ENCODE assay signal across 15 cellular contexts in the genomic region with DNA sequence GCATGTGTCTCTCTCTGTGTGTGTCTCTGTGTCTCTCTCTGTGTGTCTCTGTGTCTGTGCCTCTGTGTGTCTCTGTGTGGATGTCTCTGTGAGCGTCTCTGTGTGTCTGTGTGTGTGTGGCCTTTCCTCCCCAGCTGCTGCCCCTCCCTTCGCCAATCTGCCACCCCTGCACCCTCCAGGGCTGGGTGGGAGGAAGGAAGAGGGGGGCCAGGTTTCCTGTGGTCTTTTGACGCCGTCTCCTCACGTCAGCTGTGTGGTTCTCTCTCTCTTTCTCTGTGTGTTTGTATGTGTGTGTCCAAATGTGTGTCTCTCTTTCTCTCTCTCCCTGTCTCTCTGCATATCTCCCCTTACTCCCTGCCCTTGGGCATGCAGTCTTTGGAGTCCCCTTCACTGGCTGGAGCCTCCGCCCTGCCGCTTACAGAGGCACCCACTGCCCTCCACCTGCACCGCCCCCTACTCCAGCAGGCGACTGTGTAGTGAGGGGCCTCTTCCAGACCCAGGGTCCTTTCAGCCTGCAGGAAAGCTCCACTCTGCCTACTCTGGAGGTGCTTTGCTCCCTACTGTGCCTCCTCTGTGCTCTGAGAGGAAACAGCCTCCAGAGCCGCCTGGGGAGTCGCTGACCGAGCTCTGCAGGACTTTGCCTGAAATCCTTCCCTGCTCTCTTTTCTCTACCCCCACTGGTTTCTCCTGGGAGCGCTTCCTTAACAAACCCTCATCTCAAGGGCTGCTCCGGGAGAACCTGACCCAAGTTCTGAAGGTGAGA. TPM values are rescaled to one million over a fixed set of nuclear protein-coding genes. Genes with fewer than 3 reads are reported as not detected.
DNase-seq lines count a peak whose midpoint lies in the region; ATAC-seq and TF ChIP-seq lines count a peak whose summit lies in the region.
"Had no signal": no experiment of that assay in that cellular context is flagged by ENCODE, and none has a peak within 500 bp of the region (broad histone marks: within the 10 kb centered on the region; RNA-seq: fewer than 3 reads in every experiment).

No MANE protein-coding gene starts in this region.

- no peaks in the 10 kb centered on the region for H3K27me3 ChIP-seq in DND-41 (ENCODE audit: insufficient read depth, low read length, poor library complexity)
- no peaks in the 10 kb centered on the region for H3K27me3 ChIP-seq in Loucy (ENCODE audit: insufficient read depth, low read length, poor library complexity, severe bottlenecking)

- peaks cover 24% of the 10 kb centered on the region for H3K4me1 ChIP-seq in DND-41 (ENCODE audit: insufficient read depth, low read length)
- peaks cover 48% of the 10 kb centered on the region for H3K4me1 ChIP-seq in Loucy (ENCODE audit: insufficient read depth, low read length, poor library complexity, severe bottlenecking)
- H3K4me1 ChIP-seq: Caco-2 had no signal

- H3K27me3 Mint-ChIP-seq in activated naive CD8-positive, alpha-beta T cell treated with anti-CD3 and anti-CD28 coated beads for 36 hours: no peaks in the 10 kb centered on the region
- H3K27me3 Mint-ChIP-seq in natural killer cell treated with Interleukin-12 subunit alpha and Interleukin-12 subunit beta and Interleukin-15 and Interleukin-18, amount 100 ng/mL, for 72 hours: no peaks in the 10 kb centered on the region

- no peaks in the 10 kb centered on the region for H3F3A ChIP-seq in Loucy (ENCODE audit: low read depth)

- H3K9ac ChIP-seq in DND-41 (ENCODE audit: low read depth, low read length) (peak overlapping the region; percentile 16; the same call in 1 of the 2 replicates), Loucy (ENCODE audit: low read depth, low read length, poor library complexity, severe bottlenecking) (peak overlapping the region; percentile 77)
- H3K9ac ChIP-seq: SK-N-SH had no signal

- TF ChIP-seq CTCF in DND-41 (IDR thresholded peaks at IDR 0.05; ENCODE audit: borderline replicate concordance, extremely low read depth, low read length, poor library complexity, severe bottlenecking) (no peak), Loucy (conservative IDR thresholded peaks at IDR 0.05; ENCODE audit: low read length) (no peak)

- peak overlapping the region; percentile 63 for H3K27ac ChIP-seq in DND-41 (ENCODE audit: low read length)

- no peak overlapping the region for H3K27ac Mint-ChIP-seq in activated naive CD8-positive, alpha-beta T cell treated with anti-CD3 and anti-CD28 coated beads for 36 hours
- H3K27ac Mint-ChIP-seq in natural killer cell treated with Interleukin-12 subunit alpha and Interleukin-12 subunit beta and Interleukin-15 and Interleukin-18, amount 100 ng/mL, for 72 hours: no peak overlapping the region

- H3K4me3 ChIP-seq in DND-41 (ENCODE audit: low read depth in 1 of 2, low read length in 2 of 2) (peak overlapping the region in 1 of 2 experiments; percentile 16; a peak in 1 of 4 replicates), Loucy (ENCODE audit: low read length, poor library complexity, severe bottlenecking) (peak overlapping the region; percentile 61)

- H3K36me3 ChIP-seq in DND-41 (ENCODE audit: insufficient read depth, low read length) (no peaks in the 10 kb centered on the region), Loucy (ENCODE audit: insufficient read depth, low read length) (no peaks in the 10 kb centered on the region)

- no peaks in the 10 kb centered on the region for H3K9me3 Mint-ChIP-seq in activated naive CD8-positive, alpha-beta T cell treated with anti-CD3 and anti-CD28 coated beads for 36 hours
- H3K9me3 Mint-ChIP-seq in natural killer cell treated with Interleukin-12 subunit alpha and Interleukin-12 subunit beta and Interleukin-15 and Interleukin-18, amount 100 ng/mL, for 72 hours: no peaks in the 10 kb centered on the region

- H3K36me3 Mint-ChIP-seq in activated naive CD8-positive, alpha-beta T cell treated with anti-CD3 and anti-CD28 coated beads for 36 hours: no peaks in the 10 kb centered on the region
- no peaks in the 10 kb centered on the region for H3K36me3 Mint-ChIP-seq in natural killer cell treated with Interleukin-12 subunit alpha and Interleukin-12 subunit beta and Interleukin-15 and Interleukin-18, amount 100 ng/mL, for 72 hours

- H3K4me2 ChIP-seq in DND-41 (ENCODE audit: insufficient read depth, low read length): peak overlapping the region; percentile 49
- H3K4me2 ChIP-seq in Loucy (ENCODE audit: low read depth, low read length, poor library complexity, severe bottlenecking): peak overlapping the region; percentile 83
- H3K4me2 ChIP-seq: SK-N-SH had no signal

- peaks cover 5% of the 10 kb centered on the region for H3K4me1 Mint-ChIP-seq in activated naive CD8-positive, alpha-beta T cell treated with anti-CD3 and anti-CD28 coated beads for 36 hours
- peaks cover 8% of the 10 kb centered on the region in 2 donors for H3K4me1 Mint-ChIP-seq in natural killer cell treated with Interleukin-12 subunit alpha and Interleukin-12 subunit beta and Interleukin-15 and Interleukin-18, amount 100 ng/mL, for 72 hours (ENCODE audit: low read depth in 2 of 2)

- peak; percentile 87 for DNase-seq in DND-41
- peak; percentile 7 for DNase-seq in activated naive CD8-positive, alpha-beta T cell treated with anti-CD3 and anti-CD28 coated beads for 36 hours
- peak; percentile 79 for DNase-seq in natural killer cell treated with Interleukin-12 subunit alpha and Interleukin-12 subunit beta and Interleukin-15 and Interleukin-18, amount 100 ng/mL, for 72 hours (ENCODE audit: low spot score)
- no peak for DNase-seq in DMS 273 (lab: John Stamatoyannopoulos, UW; ENCODE audit: unreplicated experiment)
- DNase-seq in activated CD4-positive, CD25-positive, alpha-beta regulatory T cell (lab: John Stamatoyannopoulos, UW): no peak
- DNase-seq in midbrain (lab: John Stamatoyannopoulos, UW): no peak
- DNase-seq: Caco-2, NCI-H2081, SK-N-SH, trophoblast cell had no signal

- ATAC-seq in DND-41 (ENCODE audit: insufficient read depth, low read depth) (peak; percentile 94), GM18511 (IDR thresholded peaks at IDR 0.05; ENCODE audit: unreplicated experiment) (no peak)
- ATAC-seq in natural killer cell treated with Interleukin-12 subunit alpha and Interleukin-12 subunit beta and Interleukin-15 and Interleukin-18, amount 100 ng/mL, for 72 hours: peak; percentile 79 to 85

- no peaks in the 10 kb centered on the region for H3K9me2 ChIP-seq in Loucy (replicated peaks; ENCODE audit: low read depth, low read length)
- H3K9me2 ChIP-seq: SK-N-SH had no signal

- H3K79me2 ChIP-seq in DND-41 (ENCODE audit: insufficient read depth, low read length): no peaks in the 10 kb centered on the region
- no peaks in the 10 kb centered on the region for H3K79me2 ChIP-seq in Loucy (ENCODE audit: insufficient read depth, low read length)

- H4K20me1 ChIP-seq in DND-41 (ENCODE audit: insufficient read depth, low read length) (no peaks in the 10 kb centered on the region), Loucy (ENCODE audit: insufficient read depth, low read length, poor library complexity, severe bottlenecking) (no peaks in the 10 kb centered on the region)

- H2AFZ ChIP-seq in DND-41 (ENCODE audit: low read depth, low read length) (peak overlapping the region; percentile 57), Loucy (ENCODE audit: low read length) (no peak overlapping the region)

- H3K4me3 Mint-ChIP-seq in activated naive CD8-positive, alpha-beta T cell treated with anti-CD3 and anti-CD28 coated beads for 36 hours: no peak overlapping the region
- H3K4me3 Mint-ChIP-seq in natural killer cell treated with Interleukin-12 subunit alpha and Interleukin-12 subunit beta and Interleukin-15 and Interleukin-18, amount 100 ng/mL, for 72 hours: no peak overlapping the region

- H3K9me3 ChIP-seq in DND-41 (ENCODE audit: insufficient read depth, low read length, severe bottlenecking) (no peaks in the 10 kb centered on the region), Loucy (ENCODE audit: insufficient read depth, low read depth, low read length) (peaks cover 3% of the 10 kb centered on the region; the same call in 1 of the 2 replicates)
- H3K9me3 ChIP-seq: SK-N-SH had no signal

RNA-seq across cellular contexts. Expression of a gene that starts 44.2 kb away (rescaled TPM):
- not detected for total RNA-seq in activated naive CD8-positive, alpha-beta T cell treated with anti-CD3 and anti-CD28 coated beads for 36 hours
- total RNA-seq in natural killer cell treated with Interleukin-12 subunit alpha and Interleukin-12 subunit beta and Interleukin-15 and Interleukin-18, amount 100 ng/mL, for 72 hours: not detected
- total RNA-seq: Caco-2, frontal cortex, kidney epithelial cell, LHCN-M2 had no signal

Comparison
In these comparisons a context has a peak if more than half of its experiments do, and no peak if none do; other contexts are left out.
1. DNase-seq: peak in DND-41 (single experiment), activated naive CD8-positive, alpha-beta T cell treated with anti-CD3 and anti-CD28 coated beads for 36 hours (single experiment) and natural killer cell treated with Interleukin-12 subunit alpha and Interleukin-12 subunit beta and Interleukin-15 and Interleukin-18, amount 100 ng/mL, for 72 hours (single experiment); none in DMS 273 (single experiment), activated CD4-positive, CD25-positive, alpha-beta regulatory T cell (0 of 4) and midbrain (single experiment).